ENCODE assay signal across 9 cellular contexts in genomic region chrX:115147220-115147619, GRCh38. TPM values are rescaled to one million over a fixed set of nuclear protein-coding genes. Genes with fewer than 3 reads are reported as not detected.
DNase-seq lines count a peak whose midpoint lies in the region; ATAC-seq and TF ChIP-seq lines count a peak whose summit lies in the region.
"Had no signal": no experiment of that assay in that cellular context is flagged by ENCODE, and none has a peak within 500 bp of the region (broad histone marks: within the 10 kb centered on the region; RNA-seq: fewer than 3 reads in every experiment).

No MANE protein-coding gene starts in this region.

- ATAC-seq in psoas muscle (no peak), Right ventricle myocardium superior (ENCODE audit: poor library complexity) (no peak)
- ATAC-seq: activated CD4-positive, CD25-positive, alpha-beta regulatory T cell treated with anti-CD3 and anti-CD28 coated beads, Interleukin-2, amount 50 U/mL, for 24 hours had no signal

- intact Hi-C loops in psoas muscle (cut with DNase I) (no loop called here), Right ventricle myocardium superior (cut with DNase I) (loop anchor here (10.0 kb wide), 1 partner anchor 532 kb away; no protein-coding TSS in a partner anchor)

- no peaks in the 10 kb centered on the region for H3K4me1 ChIP-seq in psoas muscle

- no peaks in the 10 kb centered on the region for H3K36me3 ChIP-seq in psoas muscle (ENCODE audit: insufficient read depth in 1 of 2, low read depth in 1 of 2)

- no peak overlapping the region for H3K4me3 ChIP-seq in psoas muscle

- H3K27me3 ChIP-seq in psoas muscle (ENCODE audit: insufficient read depth in 3 of 3, low read length in 2 of 3), result peaks cover 0 to 9% (median 0%) of the 10 kb centered on the region in 3 donors

- H3K9me3 ChIP-seq in psoas muscle, result no peaks in the 10 kb centered on the region

- TF ChIP-seq CTCF in psoas muscle (IDR thresholded peaks at IDR 0.05), result peak; percentile 52

- DNase-seq in GM03348 (ENCODE audit: low spot score) (peak; percentile 11), NAMALWA (ENCODE audit: low spot score) (peak; percentile 11), dermis blood vessel endothelial cell (peak; percentile 40), psoas muscle (no peak), Ammon's horn (ENCODE audit: low spot score) (no peak), 8988T (no peak), NCI-H187 treated with DMSO at 0.1 percent for 48 hours (lab: John Stamatoyannopoulos, UW) (no peak), Right ventricle myocardium superior (no peak)

- no peak overlapping the region for H3K27ac ChIP-seq in psoas muscle

- WGBS in psoas muscle, 3 donors, result 64 to 85% (median 79%) methylated on average over 1 of the region's 1 CpG

RNA-seq across cellular contexts. Expression of gene RBMXL3, which starts 42.0 kb away (rescaled TPM):
- total RNA-seq in dermis blood vessel endothelial cell, result not detected in 2 replicates
- total RNA-seq in psoas muscle, result not detected
- not detected for polyA plus RNA-seq in psoas muscle
- total RNA-seq in Right ventricle myocardium superior, result not detected

Comparison
In these comparisons a context has a peak if more than half of its experiments do, and no peak if none do; other contexts are left out.
1. DNase-seq: peak in GM03348 (single experiment), NAMALWA (single experiment) and dermis blood vessel endothelial cell (single experiment); none in psoas muscle (0 of 2), Ammon's horn (single experiment), 8988T (single experiment), NCI-H187 treated with DMSO at 0.1 percent for 48 hours (single experiment) and Right ventricle myocardium superior (single experiment).